ENCODE assay signal across 32 cellular contexts in the genomic region with DNA sequence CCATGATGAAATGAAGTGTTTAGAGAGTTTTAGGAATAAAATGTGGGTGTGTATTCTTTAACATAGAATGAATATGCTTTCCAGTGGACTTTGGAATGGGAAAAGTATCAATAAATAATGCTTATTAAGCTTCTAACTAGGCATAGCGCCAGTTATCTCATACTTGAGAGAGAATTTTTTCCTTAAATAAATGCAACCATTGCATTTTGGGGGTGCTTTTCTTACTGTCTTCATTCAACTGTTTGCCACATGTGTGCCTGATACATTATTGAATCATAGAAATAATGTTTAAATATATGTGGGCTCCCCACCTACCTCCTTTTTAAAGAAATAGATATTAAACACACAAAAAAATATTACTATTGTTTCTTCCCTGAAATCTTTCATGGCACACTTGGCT.
"Had no signal": no experiment of that assay in that cellular context is flagged by ENCODE, and none has a peak within 500 bp of the region (broad histone marks: within the 10 kb centered on the region; RNA-seq: fewer than 3 reads in every experiment).

No MANE protein-coding gene starts in this region.

- ATAC-seq: activated CD8-positive, alpha-beta T cell treated with anti-CD3 and anti-CD28 coated beads for 36 hours; activated naive CD4-positive, alpha-beta T cell treated with anti-CD3 and anti-CD28 coated beads, Interleukin-2, amount 50 U/mL, for 72 hours; activated T-cell treated with anti-CD3 and anti-CD28 coated beads, Interleukin-2, amount 50 U/mL, for 4 hours; activated T-cell treated with anti-CD3 and anti-CD28 coated beads, Interleukin-2, amount 50 U/mL, for 72 hours; activated T-helper 17 cell treated with anti-CD3 and anti-CD28 coated beads, Interleukin-2, amount 50 U/mL, for 72 hours; body of pancreas had no signal

- H3K9me3 ChIP-seq: adrenal gland, body of pancreas, breast epithelium had no signal

- FAIRE-seq: astrocyte had no signal

- H3K4me1 ChIP-seq: adrenal gland, breast epithelium had no signal

- H3K27me3 ChIP-seq: adrenal gland, body of pancreas, brain microvascular endothelial cell, breast epithelium had no signal

- H3K4me3 ChIP-seq: adrenal gland, body of pancreas, breast epithelium had no signal

- H3K27ac ChIP-seq: adrenal gland, body of pancreas, brain microvascular endothelial cell, breast epithelium, VCaP had no signal

- H3K36me3 ChIP-seq: adrenal gland, brain microvascular endothelial cell, breast epithelium had no signal

- DNase-seq: activated B cell treated with CpG ODN at 0.5 μM for 24 hours; activated CD4-positive, alpha-beta memory T cell treated with anti-CD3 and anti-CD28 coated beads for 36 hours; activated CD4-positive, alpha-beta T cell treated with anti-CD3 and anti-CD28 coated beads for 4 hours; activated CD4-positive, alpha-beta T cell treated with anti-CD3 and anti-CD28 coated beads, Interleukin-2, amount 10 ng/mL, durations not matched to agents 24 days and 14 days; activated CD4-positive, alpha-beta T cell treated with anti-CD3 and anti-CD28 coated beads, Interleukin-2, amount 50 U/mL, for 1 hour; activated CD4-positive, alpha-beta T cell treated with anti-CD3 and anti-CD28 coated beads, Interleukin-2, amount 50 U/mL, for 4 hours; activated CD4-positive, CD25-positive, alpha-beta regulatory T cell treated with anti-CD3 and anti-CD28 coated beads, Interleukin-2, amount 50 U/mL, for 72 hours; activated CD8-positive, alpha-beta memory T cell treated with anti-CD3 and anti-CD28 coated beads, Interleukin-2, amount 50 U/mL, for 4 hours; activated CD8-positive, alpha-beta T cell treated with anti-CD3 and anti-CD28 coated beads for 36 hours; activated effector memory CD4-positive, alpha-beta T cell treated with anti-CD3 and anti-CD28 coated beads, Interleukin-2, amount 50 U/mL, for 16 hours; activated gamma-delta T cell treated with Interleukin-2 at 50 U/mL for 16 hours; activated naive CD4-positive, alpha-beta T cell; activated naive CD4-positive, alpha-beta T cell treated with anti-CD3 and anti-CD28 coated beads for 36 hours; activated naive CD4-positive, alpha-beta T cell treated with anti-CD3 and anti-CD28 coated beads, Interleukin-2, amount 50 U/mL, for 16 hours; activated naive CD8-positive, alpha-beta T cell treated with anti-CD3 and anti-CD28 coated beads for 36 hours; activated T-cell treated with anti-CD3 and anti-CD28 coated beads for 4 hours; activated T-cell treated with anti-CD3 and anti-CD28 coated beads, Interleukin-2, amount 50 U/mL, for 1 hour; activated T-cell treated with anti-CD3 and anti-CD28 coated beads, Interleukin-2, amount 50 U/mL, for 4 hours; activated T-cell treated with anti-CD3 and anti-CD28 coated beads, Interleukin-2, amount 50 U/mL, for 72 hours; adrenal gland; amniotic stem cell; aorta; body of pancreas; brain microvascular endothelial cell; central memory CD4-positive, alpha-beta T cell; T-helper 2 cell; T-helper 9 cell had no signal
